Comparison of ENCODE assay signal across 1 cellular context in genomic region chr9:97232060-97233008, GRCh38.
TF ChIP-seq lines count a peak whose summit lies in the region.
"Not testable (repeated sequence)": the region's sequence is repeated elsewhere in the genome, so short reads cannot be mapped to it uniquely, and the experiment has no call there.

No MANE protein-coding gene starts in this region.

TF ChIP-seq in K562, 482 proteins besides CTCF, POLR2A, EP300 and RAD21 (continued from another document and continues in another):
- TF ChIP-seq TFAP4 (CRISPR knock-in tag; IDR thresholded peaks at IDR 0.05; ENCODE audit: borderline replicate concordance) (peak; percentile 33; the same call in 1 of the 2 replicates), HMBOX1 (IDR thresholded peaks at IDR 0.05) (peak; percentile 75), CBFA2T2 (conservative IDR thresholded peaks at IDR 0.05) (peak; percentile 84), TCF3 (CRISPR knock-in tag; IDR thresholded peaks at IDR 0.05) (peak; percentile 89), PYGO2 (tag; IDR thresholded peaks at IDR 0.05) (peak; percentile 64; the same call in 1 of the 2 replicates), ZNF740 (tag; IDR thresholded peaks at IDR 0.05) (peak in 1 of 2 experiments; percentile 90; a peak in 2 of 4 replicates), ZNF644 (tag; IDR thresholded peaks at IDR 0.05; ENCODE audit: low read depth) (0 out of 2 replicates have a peak, but pooled peaks have one; percentile 34), MEF2D (tag; conservative IDR thresholded peaks at IDR 0.05; ENCODE audit: low read depth) (peak; percentile 67; the same call in 1 of the 2 replicates), TAL1 (IDR thresholded peaks at IDR 0.05) (peak; percentile 71), NFIC (IDR thresholded peaks at IDR 0.05) (peak; percentile 58), CREB3 (tag; conservative IDR thresholded peaks at IDR 0.05; ENCODE audit: low read depth) (peak; percentile 93), ATF3 (IDR thresholded peaks at IDR 0.05) (0 out of 2 replicates have a peak, but pooled peaks have one; percentile 8), ZKSCAN8 (CRISPR knock-in tag; IDR thresholded peaks at IDR 0.05) (peak; percentile 40; the same call in 1 of the 2 replicates), CTBP1 (IDR thresholded peaks at IDR 0.05; ENCODE audit: borderline replicate concordance) (peak; percentile 57; the same call in 1 of the 2 replicates), MXD1 (CRISPR knock-in tag; IDR thresholded peaks at IDR 0.05; ENCODE audit: borderline replicate concordance, poor library complexity, severe bottlenecking) (peak; percentile 13), MAX (CRISPR knock-in tag; IDR thresholded peaks at IDR 0.05) (peak; percentile 86), ZBTB11 (CRISPR knock-in tag; IDR thresholded peaks at IDR 0.05) (peak in 1 of 3 experiments; percentile 37; a peak in 1 of 6 replicates), EP400 (IDR thresholded peaks at IDR 0.05) (0 out of 2 replicates have a peak, but pooled peaks have one; percentile 32), ZNF766 (CRISPR knock-in tag; conservative IDR thresholded peaks at IDR 0.05) (peak; percentile 17; the same call in 1 of the 2 replicates), CEBPB (tag; IDR thresholded peaks at IDR 0.05) (peak; percentile 88), ZBTB34 (CRISPR knock-in tag; IDR thresholded peaks at IDR 0.05) (peak; percentile 59; the same call in 1 of the 2 replicates), SPI1 (IDR thresholded peaks at IDR 0.05; ENCODE audit: borderline replicate concordance, low read depth, low read length) (peak; percentile 64), HINFP (tag; conservative IDR thresholded peaks at IDR 0.05; ENCODE audit: low read depth) (peak; percentile 79), SP1 (CRISPR knock-in tag; IDR thresholded peaks at IDR 0.05) (0 out of 2 replicates have a peak, but pooled peaks have one; percentile 23), PBX2 (tag; conservative IDR thresholded peaks at IDR 0.05; ENCODE audit: low read depth) (0 out of 2 replicates have a peak, but pooled peaks have one; percentile 49), ZNF639 (CRISPR knock-in tag; conservative IDR thresholded peaks at IDR 0.05 in 1 of 2, IDR thresholded peaks at IDR 0.05 in 1 of 2) (0 out of 4 replicates have a peak, but pooled peaks of 1 of the 2 experiments have one; percentile 40), ZBTB17 (CRISPR knock-in tag; IDR thresholded peaks at IDR 0.05) (0 out of 2 replicates have a peak, but pooled peaks have one; percentile 58), SOX6 (IDR thresholded peaks at IDR 0.05) (peak; percentile 72), KLF13 (tag; IDR thresholded peaks at IDR 0.05; ENCODE audit: borderline replicate concordance, low read depth) (0 out of 2 replicates have a peak, but pooled peaks have one; percentile 39), ZFX (CRISPR knock-in tag; IDR thresholded peaks at IDR 0.05) (peak; percentile 43), TEAD4 (IDR thresholded peaks at IDR 0.05; ENCODE audit: low read length) (peak; percentile 62), PRDM10 (IDR thresholded peaks at IDR 0.05; ENCODE audit: partially characterized antibody) (peak; percentile 94), ETV1 (tag; conservative IDR thresholded peaks at IDR 0.05; ENCODE audit: low read depth) (0 out of 2 replicates have a peak, but pooled peaks have one; percentile 29)
- TF ChIP-seq ZNF740 (CRISPR knock-in tag; IDR thresholded peaks at IDR 0.05); ATF3 (CRISPR knock-in tag; conservative IDR thresholded peaks at IDR 0.05); PBX2 (CRISPR knock-in tag; IDR thresholded peaks at IDR 0.05; ENCODE audit: low read depth); TEAD4 (CRISPR knock-in tag; IDR thresholded peaks at IDR 0.05; ENCODE audit: borderline replicate concordance): not testable (repeated sequence)
